9 cellular contexts compared by ENCODE assay signal in the genomic region with DNA sequence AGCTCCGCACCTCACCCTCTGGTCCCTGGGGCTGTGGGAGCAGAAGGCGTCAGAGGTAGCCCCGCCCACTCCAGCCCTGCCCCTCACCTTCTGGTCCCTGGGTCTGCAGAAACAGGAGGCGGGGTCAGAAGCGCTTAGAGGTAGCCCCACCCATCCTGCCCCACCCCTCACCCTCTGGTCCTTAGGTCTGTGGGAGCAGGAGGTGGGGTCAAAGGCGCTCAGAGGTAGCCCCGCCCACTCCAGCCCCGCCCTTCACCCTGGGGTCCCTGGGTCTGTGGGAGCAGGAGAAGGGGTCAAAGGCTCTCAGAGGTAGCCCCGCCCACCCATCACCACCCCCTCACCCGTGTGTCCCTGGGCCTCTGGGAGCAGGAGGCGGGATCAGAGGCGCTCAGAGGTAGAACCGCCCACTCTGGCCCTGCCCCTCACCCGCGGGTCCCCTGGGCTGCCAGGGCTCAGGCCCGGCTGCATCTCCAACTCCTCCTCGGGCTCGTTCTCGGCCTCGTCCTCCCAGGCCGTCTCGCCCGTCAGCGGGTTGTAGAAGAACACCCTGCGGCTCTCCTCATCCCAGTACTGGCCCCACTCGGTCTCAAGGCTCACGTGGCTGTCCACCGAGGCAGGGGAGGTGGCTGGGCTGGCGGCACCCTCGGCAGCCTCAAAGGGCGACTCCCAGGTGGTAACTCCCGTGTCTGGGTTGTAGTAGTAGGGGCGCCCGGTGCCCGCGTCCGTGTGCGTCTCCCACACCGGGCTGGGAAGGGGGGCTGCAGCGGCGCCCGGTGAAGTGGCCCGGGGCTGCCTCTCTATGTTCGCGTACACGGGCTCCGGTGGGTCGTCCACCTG. TPM values are rescaled to one million over a fixed set of nuclear protein-coding genes. Genes with fewer than 3 reads are reported as not detected.
DNase-seq lines count a peak whose midpoint lies in the region; ATAC-seq and TF ChIP-seq lines count a peak whose summit lies in the region.
"Had no signal": no experiment of that assay in that cellular context is flagged by ENCODE, and none has a peak within 500 bp of the region (broad histone marks: within the 10 kb centered on the region; RNA-seq: fewer than 3 reads in every experiment).

No MANE protein-coding gene starts in this region.

- no peaks in the 10 kb centered on the region for H3K9me3 ChIP-seq in A673 (ENCODE audit: low read depth, low read length, poor library complexity, severe bottlenecking)
- no peaks in the 10 kb centered on the region for H3K9me3 ChIP-seq in HCT116 (ENCODE audit: control insufficient read depth in 1 of 2, insufficient read depth in 1 of 2, low read depth in 1 of 2, low read length in 2 of 2)
- H3K9me3 ChIP-seq: ascending aorta had no signal

- no peak overlapping the region for H3K9ac ChIP-seq in HCT116 (ENCODE audit: low read length)

- no peak for TF ChIP-seq POLR2A in HCT116 (IDR thresholded peaks at IDR 0.05; ENCODE audit: borderline replicate concordance, extremely low read depth, insufficient read depth, insufficient read length)

- no peak overlapping the region for H2AFZ ChIP-seq in HCT116 (ENCODE audit: low read depth, low read length, poor library complexity, severe bottlenecking)

- H3K4me3 Mint-ChIP-seq in chondrocyte (ENCODE audit: unreplicated experiment), result peak overlapping the region; percentile 28
- H3K4me3 Mint-ChIP-seq in memory B cell, result no peak overlapping the region
- no peak overlapping the region for H3K4me3 Mint-ChIP-seq in activated naive CD8-positive, alpha-beta T cell treated with anti-CD3 and anti-CD28 coated beads for 36 hours

- ATAC-seq in HCT116, result peak; percentile 77
- no peak for ATAC-seq in memory B cell (ENCODE audit: low read depth)
- no peak for ATAC-seq in GM21723 (IDR thresholded peaks at IDR 0.05; ENCODE audit: unreplicated experiment)

- H3K36me3 Mint-ChIP-seq in chondrocyte (ENCODE audit: low read depth) (peaks cover 3% of the 10 kb centered on the region), memory B cell (peaks cover 21% of the 10 kb centered on the region)
- H3K36me3 Mint-ChIP-seq in activated naive CD8-positive, alpha-beta T cell treated with anti-CD3 and anti-CD28 coated beads for 36 hours, result peaks cover 27% of the 10 kb centered on the region

- BruUV-seq in A673 (replicated peaks; lab: Mats Ljungman, UMichigan), result no TSS peak
- no TSS peak for BruUV-seq in HCT116 (replicated peaks; lab: Mats Ljungman, UMichigan)

- CTCF ChIA-PET in A673 (lab: Charles Lee) (no interaction called here), HCT116 (lab: Charles Lee) (no interaction called here)

- H3K27me3 Mint-ChIP-seq in chondrocyte (ENCODE audit: low read depth), result no peaks in the 10 kb centered on the region
- H3K27me3 Mint-ChIP-seq in memory B cell, result no peaks in the 10 kb centered on the region
- no peaks in the 10 kb centered on the region for H3K27me3 Mint-ChIP-seq in activated naive CD8-positive, alpha-beta T cell treated with anti-CD3 and anti-CD28 coated beads for 36 hours

- in situ Hi-C loops in KBM-7 (cut with MboI; ENCODE audit: low pct_unique_long_range_greater_than_20kb, low sequenced_read_pairs), result loop anchor here (25.0 kb wide), 1 partner anchor 107 kb away; no protein-coding TSS in a partner anchor

- H3K4me1 ChIP-seq in A673 (ENCODE audit: insufficient read depth, low read length, poor library complexity, severe bottlenecking) (peaks cover 3% of the 10 kb centered on the region), HCT116 (ENCODE audit: control insufficient read depth in 1 of 2, insufficient read depth in 2 of 2, low read length in 2 of 2) (peaks cover 0 to 11% of the 10 kb centered on the region in 2 experiments; a peak in 1 of 4 replicates)

- H3K36me3 ChIP-seq in A673 (ENCODE audit: insufficient read depth, low read length, poor library complexity, severe bottlenecking), result no peaks in the 10 kb centered on the region
- H3K36me3 ChIP-seq in HCT116 (ENCODE audit: control insufficient read depth in 1 of 2, insufficient read depth in 2 of 2, low read length in 2 of 2), result peaks cover 0 to 35% of the 10 kb centered on the region in 2 experiments; a peak in 2 of 4 replicates

- no peaks in the 10 kb centered on the region for H4K20me1 ChIP-seq in HCT116 (ENCODE audit: insufficient read depth)

- H3K9me2 ChIP-seq in HCT116 (ENCODE audit: insufficient read depth), result no peaks in the 10 kb centered on the region

- no peak overlapping the region for H3K27ac ChIP-seq in A673 (ENCODE audit: low read depth, low read length, poor library complexity, severe bottlenecking)
- H3K27ac ChIP-seq in HCT116 (ENCODE audit: low read depth, low read length), result no peak overlapping the region
- H3K27ac ChIP-seq: ascending aorta had no signal

- no peak overlapping the region for H3K4me2 ChIP-seq in HCT116 (ENCODE audit: low read length)

- H3K27ac Mint-ChIP-seq in chondrocyte (ENCODE audit: unreplicated experiment) (no peak overlapping the region), memory B cell (peak overlapping the region; percentile 72)
- H3K27ac Mint-ChIP-seq in activated naive CD8-positive, alpha-beta T cell treated with anti-CD3 and anti-CD28 coated beads for 36 hours, result no peak overlapping the region

- DNase-seq in A673 (ENCODE audit: low spot score) (peak; percentile 21), HCT116 (ENCODE audit: low read depth, low spot score) (no peak), chondrocyte (ENCODE audit: low spot score) (peak; percentile 79), memory B cell (ENCODE audit: low spot score in 2 of 2) (no peak), KBM-7 (no peak), NCI-H774 (lab: John Stamatoyannopoulos, UW) (no peak)
- DNase-seq in activated naive CD8-positive, alpha-beta T cell treated with anti-CD3 and anti-CD28 coated beads for 36 hours, result no peak

- H3K4me1 Mint-ChIP-seq in chondrocyte (ENCODE audit: low read depth) (no peaks in the 10 kb centered on the region), memory B cell (peaks cover 32% of the 10 kb centered on the region)
- peaks cover 24% of the 10 kb centered on the region for H3K4me1 Mint-ChIP-seq in activated naive CD8-positive, alpha-beta T cell treated with anti-CD3 and anti-CD28 coated beads for 36 hours

- peak overlapping the region; percentile 7 for H3K4me3 ChIP-seq in A673 (ENCODE audit: low read depth, low read length, poor library complexity, severe bottlenecking)
- H3K4me3 ChIP-seq in HCT116 (replicated peaks in 1 of 2; ENCODE audit: low read depth in 1 of 2, low read length in 2 of 2), result no peak overlapping the region

- RAD21 ChIA-PET in HCT116 (lab: Charles Lee; ENCODE audit: low non-redundant PET in 1 of 2, low total read pairs in 2 of 2, uncharacterized antibody in 2 of 2, unreplicated experiment in 2 of 2), result no interaction called here

- POLR2A ChIA-PET in A673 (lab: Charles Lee; ENCODE audit: low non-redundant PET), result no interaction called here
- POLR2A ChIA-PET in HCT116 (lab: Charles Lee), result no interaction called here

- H3K27me3 ChIP-seq in A673 (replicated peaks; ENCODE audit: insufficient read depth, low read depth, low read length, poor library complexity) (no peaks in the 10 kb centered on the region), HCT116 (ENCODE audit: insufficient read depth, low read length) (no peaks in the 10 kb centered on the region)
- H3K27me3 ChIP-seq: ascending aorta had no signal

- TF ChIP-seq CTCF in A673 (conservative IDR thresholded peaks at IDR 0.05; ENCODE audit: low read depth, low read length) (no peak), HCT116 (IDR thresholded peaks at IDR 0.05 in 2 of 3, conservative IDR thresholded peaks at IDR 0.05 in 1 of 3; ENCODE audit: borderline replicate concordance in 1 of 3, insufficient read depth in 1 of 3, low read depth in 2 of 3, low read length in 2 of 3) (no peak), chondrocyte (IDR thresholded peaks at IDR 0.05) (no peak)

- peaks cover 8% of the 10 kb centered on the region; the same call in 1 of the 2 replicates for H3K79me2 ChIP-seq in HCT116 (ENCODE audit: insufficient read depth, low read length)

- intact Hi-C loops in A673 (cut with micrococcal nuclease; ENCODE audit: unreplicated experiment), result no loop called here
- intact Hi-C loops in HCT116 (cut with micrococcal nuclease), result no loop called here

- no peak for TF ChIP-seq RAD21 in HCT116 (IDR thresholded peaks at IDR 0.05; ENCODE audit: low read depth)

- H3K9me3 Mint-ChIP-seq in chondrocyte (ENCODE audit: low read depth) (no peaks in the 10 kb centered on the region), memory B cell (no peaks in the 10 kb centered on the region)
- no peaks in the 10 kb centered on the region for H3K9me3 Mint-ChIP-seq in activated naive CD8-positive, alpha-beta T cell treated with anti-CD3 and anti-CD28 coated beads for 36 hours

TF ChIP-seq in HCT116, 20 proteins besides CTCF, POLR2A, EP300 and RAD21 (continues in another document):
- TF ChIP-seq CBX3 (IDR thresholded peaks at IDR 0.05; ENCODE audit: low read depth), result no peak
- TF ChIP-seq ZNF274 (IDR thresholded peaks at IDR 0.05; ENCODE audit: low read depth, low read length), result no peak
- TF ChIP-seq FOSL1 (IDR thresholded peaks at IDR 0.05; ENCODE audit: low read depth), result no peak
- TF ChIP-seq EZH2 (IDR thresholded peaks at IDR 0.05), result no peak
- TF ChIP-seq POLR2AphosphoS5 (IDR thresholded peaks at IDR 0.05; ENCODE audit: low read depth, low read length), result no peak
- TF ChIP-seq ZFX (IDR thresholded peaks at IDR 0.05), result no peak

RNA-seq across cellular contexts. Expression of gene ARHGAP27, which starts 27.2 kb away (rescaled TPM):
- total RNA-seq in A673 (2021), result 0.17 TPM in 2 replicates
- 46.7 TPM for total RNA-seq in HCT116 (2021; ENCODE audit: unreplicated experiment)
- polyA plus RNA-seq in HCT116 (2012), result 32.4 and 34.4 TPM in 2 replicates
- 1.5 to 2.7 TPM (median 2.0 TPM) in 3 replicates for total RNA-seq in chondrocyte
- 10 to 100 TPM; 33.3 to 35.8 TPM for total RNA-seq in activated naive CD8-positive, alpha-beta T cell treated with anti-CD3 and anti-CD28 coated beads for 36 hours

Comparison
In these comparisons a context has a peak if more than half of its experiments do, and no peak if none do; other contexts are left out.
1. DNase-seq: peak in A673 (single experiment) and chondrocyte (single experiment); none in HCT116 (single experiment), memory B cell (0 of 2), KBM-7 (single experiment), NCI-H774 (single experiment) and activated naive CD8-positive, alpha-beta T cell treated with anti-CD3 and anti-CD28 coated beads for 36 hours (single experiment).